In the genomic region with DNA sequence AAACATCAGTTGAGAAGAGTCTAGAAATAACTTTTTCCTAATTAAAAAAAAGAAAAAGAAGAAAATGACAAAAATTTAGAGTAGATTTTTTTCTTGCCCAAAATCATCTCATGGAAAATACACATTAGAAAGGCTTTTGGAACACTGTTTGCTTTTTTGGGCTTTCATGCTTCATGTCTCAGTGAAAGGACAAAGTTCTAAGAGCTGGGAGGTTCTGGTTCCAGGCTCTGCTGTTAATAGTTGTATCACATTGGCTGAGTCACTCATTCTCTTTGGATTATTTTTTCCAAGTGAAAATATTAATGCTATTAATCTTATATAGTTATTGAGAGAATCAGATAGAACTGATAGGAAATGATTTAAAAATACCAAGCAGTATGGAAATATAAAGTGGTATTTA, we compare ENCODE assay signal across 27 cellular contexts. TPM values are rescaled to one million over a fixed set of nuclear protein-coding genes. Genes with fewer than 3 reads are reported as not detected.
DNase-seq lines count a peak whose midpoint lies in the region; FAIRE-seq and TF ChIP-seq lines count a peak whose summit lies in the region.
"Had no signal": no experiment of that assay in that cellular context is flagged by ENCODE, and none has a peak within 500 bp of the region (broad histone marks: within the 10 kb centered on the region; RNA-seq: fewer than 3 reads in every experiment).

No MANE protein-coding gene starts in this region.

- peak overlapping the region; percentile 11 to 15 for H3K27ac ChIP-seq in ascending aorta
- no peak overlapping the region for H3K27ac ChIP-seq in kidney (ENCODE audit: low read depth in 2 of 2, low read length in 2 of 2)
- H3K27ac ChIP-seq in subcutaneous abdominal adipose tissue (ENCODE audit: low read depth, low read length): peak overlapping the region; percentile 87
- H3K27ac ChIP-seq: A549; BLaER1 treated with 17β-estradiol and CSF1 and Interleukin-3, amounts not matched to agents 10 nM and 100 nM; PC-9 had no signal

- H3K4me3 ChIP-seq in ascending aorta: no peak overlapping the region
- H3K4me3 ChIP-seq in kidney (ENCODE audit: low read length in 2 of 2): no peak overlapping the region
- no peak overlapping the region for H3K4me3 ChIP-seq in subcutaneous abdominal adipose tissue (ENCODE audit: low read depth in 1 of 5, low read length in 5 of 5)
- H3K4me3 ChIP-seq: A549; BLaER1 treated with 17β-estradiol and CSF1 and Interleukin-3, amounts not matched to agents 10 nM and 100 nM; GM23338; K562; MG63; PC-9 had no signal

- in situ Hi-C loops in GM13976 (cut with MboI; ENCODE audit: low sequenced_read_pairs, unreplicated experiment): no loop called here

- H3K4me1 ChIP-seq in ascending aorta: no peaks in the 10 kb centered on the region
- H3K4me1 ChIP-seq in kidney (ENCODE audit: control insufficient read depth in 1 of 2, insufficient read depth in 1 of 2, low read depth in 1 of 2, low read length in 2 of 2): peaks cover 0 to 8% of the 10 kb centered on the region in 2 donors
- H3K4me1 ChIP-seq in subcutaneous abdominal adipose tissue (ENCODE audit: control insufficient read depth in 5 of 5, insufficient read depth in 5 of 5, low read length in 5 of 5): peaks cover 0 to 30% (median 19%) of the 10 kb centered on the region in 5 donors
- H3K4me1 ChIP-seq: A549; BLaER1 treated with 17β-estradiol and CSF1 and Interleukin-3, amounts not matched to agents 10 nM and 100 nM had no signal

- H3K9ac ChIP-seq in kidney (ENCODE audit: low read length in 2 of 2) (no peak overlapping the region), subcutaneous abdominal adipose tissue (ENCODE audit: low read length in 5 of 5) (no peak overlapping the region)
- H3K9ac ChIP-seq: BLaER1 treated with 17β-estradiol and CSF1 and Interleukin-3, amounts not matched to agents 10 nM and 100 nM had no signal

- intact Hi-C loops in ascending aorta (cut with DNase I) (no loop called here), kidney (cut with DNase I) (no loop called here)

- DNase-seq in ascending aorta (ENCODE audit: low spot score in 2 of 2): no peak
- no peak for DNase-seq in kidney
- DNase-seq in effector CD8-positive, alpha-beta T cell (lab: John Stamatoyannopoulos, UW): no peak
- DNase-seq in activated CD4-positive, alpha-beta T cell treated with anti-CD3 and anti-CD28 coated beads, Interleukin-2, amount 50 U/mL, for 48 hours: no peak
- no peak for DNase-seq in GM13976 (ENCODE audit: low spot score)
- DNase-seq: AML-193; CD4-positive, alpha-beta T cell; COR-L47; DMS53; H9; MG63; NCI-H1105 treated with DMSO at 0.1 percent for 48 hours; NCI-H146; NCI-H1930; NCI-H2107; NCI-H446 treated with DMSO at 0.1 percent for 48 hours; NCI-H526; PC-9; SHP77 had no signal

- no peaks in the 10 kb centered on the region for H3K27me3 ChIP-seq in ascending aorta
- no peaks in the 10 kb centered on the region for H3K27me3 ChIP-seq in subcutaneous abdominal adipose tissue (ENCODE audit: control insufficient read depth in 5 of 5, insufficient read depth in 4 of 5, low read length in 5 of 5)
- H3K27me3 ChIP-seq: BLaER1 treated with 17β-estradiol and CSF1 and Interleukin-3, amounts not matched to agents 10 nM and 100 nM; MG63 had no signal

- TF ChIP-seq CTCF in ascending aorta (IDR thresholded peaks at IDR 0.05) (no peak), kidney (IDR thresholded peaks at IDR 0.05; ENCODE audit: borderline replicate concordance, extremely low read depth, insufficient read depth) (no peak), GM13976 (IDR thresholded peaks at IDR 0.05; ENCODE audit: borderline replicate concordance, control extremely low read depth, extremely low read depth, insufficient read depth, missing control alignments) (no peak)

- H3K9me3 ChIP-seq in ascending aorta (no peaks in the 10 kb centered on the region), kidney (ENCODE audit: control insufficient read depth in 1 of 2, low read length in 2 of 2) (no peaks in the 10 kb centered on the region), subcutaneous abdominal adipose tissue (ENCODE audit: control insufficient read depth in 5 of 5, low read length in 5 of 5) (no peaks in the 10 kb centered on the region)
- H3K9me3 ChIP-seq: A549; BLaER1 treated with 17β-estradiol and CSF1 and Interleukin-3, amounts not matched to agents 10 nM and 100 nM; MG63 had no signal

- H3K36me3 ChIP-seq in ascending aorta (no peaks in the 10 kb centered on the region), kidney (ENCODE audit: control insufficient read depth in 1 of 2, insufficient read depth in 2 of 2, low read length in 2 of 2) (no peaks in the 10 kb centered on the region), subcutaneous abdominal adipose tissue (ENCODE audit: control insufficient read depth in 5 of 5, insufficient read depth in 5 of 5, low read length in 5 of 5) (no peaks in the 10 kb centered on the region)
- H3K36me3 ChIP-seq: BLaER1 treated with 17β-estradiol and CSF1 and Interleukin-3, amounts not matched to agents 10 nM and 100 nM; MG63 had no signal

- FAIRE-seq in endometrium (lab: Jason Lieb, UNC) (peak; percentile 74), kidney (lab: Jason Lieb, UNC) (peak; percentile 57)
- FAIRE-seq: A549, G401.6, K562 had no signal

RNA-seq across cellular contexts. Expression of gene ETNPPL, which starts 32.9 kb away (rescaled TPM):
- total RNA-seq in ascending aorta (not detected), kidney (not detected)
- polyA plus RNA-seq in kidney (ENCODE audit: insufficient read depth, low read depth, low replicate concordance): 1.7 TPM
- total RNA-seq: CD4-positive, alpha-beta T cell; HT1080; PC-9 had no signal
- polyA plus RNA-seq: A549 had no signal

Comparison
In these comparisons a context has a peak if more than half of its experiments do, and no peak if none do; other contexts are left out.
1. H3K27ac ChIP-seq: peak in ascending aorta (2 of 2) and subcutaneous abdominal adipose tissue (single experiment); none in kidney (0 of 2).